In genomic region chr10:48607356-48608278, GRCh38 we compare ENCODE assay signal across 12 cellular contexts. TPM values are rescaled to one million over a fixed set of nuclear protein-coding genes. Genes with fewer than 3 reads are reported as not detected.
DNase-seq lines count a peak whose midpoint lies in the region; ATAC-seq and TF ChIP-seq lines count a peak whose summit lies in the region.
"Had no signal": no experiment of that assay in that cellular context is flagged by ENCODE, and none has a peak within 500 bp of the region (broad histone marks: within the 10 kb centered on the region; RNA-seq: fewer than 3 reads in every experiment).

No MANE protein-coding gene starts in this region.

- H3K79me2 ChIP-seq in smooth muscle cell (ENCODE audit: low read depth), result no peaks in the 10 kb centered on the region
- H3K79me2 ChIP-seq: hepatocyte had no signal

- no peaks in the 10 kb centered on the region for H3K36me3 Mint-ChIP-seq in progenitor cell of endocrine pancreas (ENCODE audit: insufficient read depth)
- H3K36me3 Mint-ChIP-seq: activated naive CD8-positive, alpha-beta T cell had no signal

- H2AFZ ChIP-seq in smooth muscle cell (ENCODE audit: low read depth), result no peak overlapping the region
- H2AFZ ChIP-seq: hepatocyte had no signal

- peak overlapping the region; percentile 81 for H3K27ac ChIP-seq in smooth muscle cell (ENCODE audit: low read depth)
- H3K27ac ChIP-seq: hepatocyte had no signal

- no peaks in the 10 kb centered on the region for H3K4me1 ChIP-seq in smooth muscle cell (ENCODE audit: low read depth)

- H3K4me3 Mint-ChIP-seq in progenitor cell of endocrine pancreas (ENCODE audit: low read depth), result no peak overlapping the region
- H3K4me3 Mint-ChIP-seq: activated naive CD8-positive, alpha-beta T cell; T-helper 2 cell treated with Interferon-gamma antibody and Interleukin-4, amounts not matched to agents 5 μg/mL and 100 μg/mL, for 36 hours had no signal

- H3F3A ChIP-seq in smooth muscle cell (ENCODE audit: low read depth), result no peaks in the 10 kb centered on the region

- peaks cover 57% of the 10 kb centered on the region for H3K27me3 Mint-ChIP-seq in progenitor cell of endocrine pancreas

- peak overlapping the region; percentile 60 for H3K4me2 ChIP-seq in smooth muscle cell
- H3K4me2 ChIP-seq: hepatocyte had no signal

- H3K9ac ChIP-seq in smooth muscle cell (ENCODE audit: low read depth), result peak overlapping the region; percentile 31

- no peaks in the 10 kb centered on the region for H3K9me3 ChIP-seq in smooth muscle cell (replicated peaks; ENCODE audit: low read depth)

- WGBS in smooth muscle cell (ENCODE audit: low lambda C conversion rate), result 55% methylated on average over 6 of the region's 6 CpGs

- DNase-seq in NCI-H748 (lab: John Stamatoyannopoulos, UW; ENCODE audit: unreplicated experiment) (peak; percentile 36), NCI-H748 treated with DMSO at 0.1 percent for 48 hours (lab: John Stamatoyannopoulos, UW) (no peak), NCI-H2171 (lab: John Stamatoyannopoulos, UW) (peak; percentile 12), dermis blood vessel endothelial cell (peak; percentile 25), smooth muscle cell (lab: John Stamatoyannopoulos, UW; ENCODE audit: unreplicated experiment) (no peak), cerebellar cortex (ENCODE audit: low spot score) (no peak), progenitor cell of endocrine pancreas (ENCODE audit: low spot score, unreplicated experiment) (no peak)
- DNase-seq: retina had no signal

- H3K4me1 Mint-ChIP-seq in progenitor cell of endocrine pancreas (ENCODE audit: low read depth), result no peaks in the 10 kb centered on the region

- H3K4me3 ChIP-seq in smooth muscle cell, result no peak overlapping the region
- H3K4me3 ChIP-seq: hepatocyte had no signal

- no peak for ATAC-seq in GM19463 (IDR thresholded peaks at IDR 0.05; ENCODE audit: unreplicated experiment)

- no peak overlapping the region for H3K27ac Mint-ChIP-seq in progenitor cell of endocrine pancreas
- H3K27ac Mint-ChIP-seq: activated naive CD8-positive, alpha-beta T cell; T-helper 2 cell treated with Interferon-gamma antibody and Interleukin-4, amounts not matched to agents 5 μg/mL and 100 μg/mL, for 36 hours had no signal

- H3K9me3 Mint-ChIP-seq in progenitor cell of endocrine pancreas (ENCODE audit: low read depth), result no peaks in the 10 kb centered on the region
- H3K9me3 Mint-ChIP-seq: T-helper 2 cell treated with Interferon-gamma antibody and Interleukin-4, amounts not matched to agents 5 μg/mL and 100 μg/mL, for 36 hours had no signal

- H4K20me1 ChIP-seq in smooth muscle cell (ENCODE audit: low read depth), result no peaks in the 10 kb centered on the region

- peaks cover 15% of the 10 kb centered on the region for H3K27me3 ChIP-seq in smooth muscle cell (ENCODE audit: low read depth)

- H3K36me3 ChIP-seq in smooth muscle cell (ENCODE audit: low read depth), result no peaks in the 10 kb centered on the region

- TF ChIP-seq CTCF in smooth muscle cell (IDR thresholded peaks at IDR 0.05; ENCODE audit: borderline replicate concordance, insufficient read depth, poor library complexity, severe bottlenecking), result no peak
- TF ChIP-seq CTCF in progenitor cell of endocrine pancreas (IDR thresholded peaks at IDR 0.05; ENCODE audit: unreplicated experiment), result no peak

RNA-seq across cellular contexts. Expression of gene ARHGAP22, which starts 2.7 kb away (rescaled TPM):
- 8.3 and 19.0 TPM in 2 replicates for total RNA-seq in dermis blood vessel endothelial cell
- total RNA-seq in smooth muscle cell, result 8.8 and 9.9 TPM in 2 replicates
- polyA plus RNA-seq in smooth muscle cell, result 1.8 and 2.4 TPM in 2 replicates
- total RNA-seq in progenitor cell of endocrine pancreas, result 3.8 and 4.7 TPM in 2 replicates

Comparison
In these comparisons a context has a peak if more than half of its experiments do, and no peak if none do; other contexts are left out.
1. DNase-seq: peak in NCI-H748 (single experiment), NCI-H2171 (single experiment) and dermis blood vessel endothelial cell (single experiment); none in NCI-H748 treated with DMSO at 0.1 percent for 48 hours (single experiment), smooth muscle cell (single experiment), cerebellar cortex (single experiment) and progenitor cell of endocrine pancreas (single experiment).